Comparison of ENCODE assay signal across 29 cellular contexts in the genomic region with DNA sequence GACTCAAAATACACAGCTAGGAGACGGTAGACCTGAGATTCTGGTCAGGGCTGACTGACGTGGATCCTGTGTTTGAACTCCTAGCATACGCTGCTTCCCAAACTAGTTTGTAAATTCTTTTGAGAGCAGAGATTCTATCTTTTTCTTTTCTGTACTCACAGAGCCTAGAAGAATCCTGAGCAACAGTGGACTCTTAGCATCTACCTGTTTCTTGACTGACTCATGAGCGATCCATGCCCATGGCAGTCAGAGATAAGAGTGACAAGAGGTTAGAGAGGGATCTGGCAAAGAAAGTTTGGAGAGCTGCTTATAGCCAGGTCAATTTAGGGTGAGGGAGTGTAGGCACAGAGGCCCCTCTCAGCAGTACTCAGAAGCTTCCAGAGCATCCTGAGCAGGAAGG.
"Had no signal": no experiment of that assay in that cellular context is flagged by ENCODE, and none has a peak within 500 bp of the region (broad histone marks: within the 10 kb centered on the region; RNA-seq: fewer than 3 reads in every experiment).

No MANE protein-coding gene starts in this region.

- H3K27me3 ChIP-seq: colonic mucosa, esophagus muscularis mucosa, foreskin keratinocyte, gastroesophageal sphincter, heart left ventricle, ovary, right lobe of liver, thyroid gland had no signal

- H3K4me3 Mint-ChIP-seq: dendritic cell treated with granulocyte-macrophage colony-stimulating factor and Interleukin-4, amounts not matched to agents 40 ng/mL and 50 ng/mL, for 4 days; endodermal cell; immature natural killer cell; memory B cell; natural killer cell; stimulated activated naive CD8-positive, alpha-beta T cell treated with anti-CD3 and anti-CD28 coated beads, Interleukin-15, amount 100 ng/mL, for 72 hours; type B pancreatic cell had no signal

- FAIRE-seq: keratinocyte, small intestine, urothelium cell line had no signal

- DNase-seq: colonic mucosa; effector CD8-positive, alpha-beta T cell; endodermal cell; foreskin keratinocyte; heart left ventricle; hypothalamus; immature natural killer cell; natural killer cell; occipital lobe; ovary; right lobe of liver; small intestine; stimulated activated CD4-positive, alpha-beta T cell treated with anti-CD3 and anti-CD28 coated beads, Interleukin-12 subunit alpha, Interleukin-12 subunit beta, amount 100 ng/mL, for 4 hours; stimulated activated CD4-positive, alpha-beta T cell treated with anti-CD3 and anti-CD28 coated beads, Interleukin-1b, Interleukin-23, amount 100 ng/mL, for 48 hours; stimulated activated CD4-positive, alpha-beta T cell treated with anti-CD3 and anti-CD28 coated beads, Interleukin-4, amount 100 ng/mL, for 1 hour; stimulated activated CD8-positive, alpha-beta memory T cell treated with anti-CD3 and anti-CD28 coated beads, Interleukin-4, amount 100 ng/mL, for 48 hours; stimulated activated naive CD4-positive, alpha-beta T cell; stimulated activated naive CD8-positive, alpha-beta T cell treated with anti-CD3 and anti-CD28 coated beads, Interleukin-15, amount 100 ng/mL, for 72 hours; thyroid gland had no signal

- H3K27ac ChIP-seq: colonic mucosa, epithelial cell of prostate, esophagus muscularis mucosa, foreskin keratinocyte, gastroesophageal sphincter, heart left ventricle, ovary, right lobe of liver had no signal

- ATAC-seq: foreskin keratinocyte; gastroesophageal sphincter; natural killer cell; right lobe of liver; stimulated activated naive CD8-positive, alpha-beta T cell treated with anti-CD3 and anti-CD28 coated beads, Interleukin-15, amount 100 ng/mL, for 72 hours had no signal

- H3K27me3 Mint-ChIP-seq: dendritic cell treated with granulocyte-macrophage colony-stimulating factor and Interleukin-4, amounts not matched to agents 40 ng/mL and 50 ng/mL, for 4 days; progenitor cell of endocrine pancreas; stimulated activated naive CD8-positive, alpha-beta T cell treated with anti-CD3 and anti-CD28 coated beads, Interleukin-15, amount 100 ng/mL, for 72 hours; type B pancreatic cell had no signal

- H3K9me3 ChIP-seq: colonic mucosa, esophagus muscularis mucosa, gastroesophageal sphincter, ovary, right lobe of liver, thyroid gland had no signal

- H3K27ac Mint-ChIP-seq: endodermal cell, immature natural killer cell, memory B cell, natural killer cell, type B pancreatic cell had no signal

- H3K36me3 Mint-ChIP-seq: immature natural killer cell, natural killer cell had no signal

- H3K4me1 Mint-ChIP-seq: immature natural killer cell, memory B cell, natural killer cell had no signal

- H3K4me3 ChIP-seq: colonic mucosa, esophagus muscularis mucosa, gastroesophageal sphincter, heart left ventricle, lung, ovary, right lobe of liver, thyroid gland had no signal

- H3K36me3 ChIP-seq: colonic mucosa, esophagus muscularis mucosa, gastroesophageal sphincter, heart left ventricle, ovary, right lobe of liver, thyroid gland had no signal
